In genomic region chr16:12229759-12230594, GRCh38 we compare ENCODE assay signal across 1 cellular context.
TF ChIP-seq lines count a peak whose summit lies in the region.

No MANE protein-coding gene starts in this region.

TF ChIP-seq in K562, 482 proteins besides CTCF, POLR2A, EP300 and RAD21 (continued from another document):
- TF ChIP-seq ZBTB40 (IDR thresholded peaks at IDR 0.05), result peak; percentile 83
- TF ChIP-seq ZBTB40 (CRISPR knock-in tag; IDR thresholded peaks at IDR 0.05), result no peak
- no peak for TF ChIP-seq TAF1 (IDR thresholded peaks at IDR 0.05; ENCODE audit: control insufficient read depth, extremely low read depth, insufficient read depth, low read length, severe bottlenecking)
- no peak for TF ChIP-seq NCOR1 (IDR thresholded peaks at IDR 0.05)
- TF ChIP-seq NFIX (CRISPR knock-in tag; IDR thresholded peaks at IDR 0.05; ENCODE audit: low read depth), result peak; percentile 64
- no peak for TF ChIP-seq ATF6 (CRISPR knock-in tag; IDR thresholded peaks at IDR 0.05)
